Comparison of ENCODE assay signal across 14 cellular contexts in the genomic region with DNA sequence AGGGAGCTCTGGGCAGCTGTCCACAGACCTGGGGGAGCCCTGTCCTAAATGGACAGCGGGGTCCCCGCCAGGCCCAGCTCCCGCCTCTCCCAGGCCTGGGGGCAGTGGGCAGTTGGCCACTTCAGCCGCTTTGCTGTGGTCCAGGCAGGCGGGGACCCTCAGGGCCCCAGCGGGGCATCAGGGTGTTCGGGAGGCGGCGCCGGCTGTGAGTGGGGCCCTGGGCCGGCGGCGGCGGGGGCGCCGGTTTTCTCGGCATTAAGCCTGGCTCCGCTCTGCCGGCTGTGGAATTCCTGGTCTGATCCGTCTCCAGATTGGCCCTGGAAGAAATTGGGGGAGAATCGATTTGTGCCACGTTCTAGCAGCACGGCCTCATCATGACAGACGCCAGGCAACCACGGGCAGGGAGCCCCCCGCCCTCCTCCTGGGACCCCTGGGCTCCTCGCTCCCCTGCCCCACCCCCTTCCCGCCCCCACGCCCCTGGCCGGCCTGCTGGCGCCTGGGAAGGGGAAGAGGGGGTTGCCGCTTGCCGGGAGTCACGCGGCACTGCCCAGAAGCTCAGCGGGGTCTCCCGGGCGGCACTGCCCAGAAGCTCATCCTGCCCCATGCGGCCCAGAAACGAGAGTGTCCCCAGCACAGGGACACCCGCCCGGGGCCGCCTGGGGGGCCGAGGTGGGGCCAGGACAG. TPM values are rescaled to one million over a fixed set of nuclear protein-coding genes. Genes with fewer than 3 reads are reported as not detected.
"Had no signal": no experiment of that assay in that cellular context is flagged by ENCODE, and none has a peak within 500 bp of the region (broad histone marks: within the 10 kb centered on the region; RNA-seq: fewer than 3 reads in every experiment).

No MANE protein-coding gene starts in this region.

- H3K4me3 ChIP-seq: cardiac muscle cell, esophagus muscularis mucosa, neural progenitor cell, ovary, tibial artery, vagina had no signal

- H3K27ac ChIP-seq: cardiac muscle cell, esophagus muscularis mucosa, neural progenitor cell, ovary, tibial artery, vagina, VCaP had no signal

- DNase-seq: activated CD4-positive, alpha-beta T cell treated with anti-CD3 and anti-CD28 coated beads for 1 hour; activated CD4-positive, alpha-beta T cell treated with anti-CD3 and anti-CD28 coated beads, Interleukin-2, amount 50 U/mL, for 48 hours; activated CD8-positive, alpha-beta memory T cell treated with anti-CD3 and anti-CD28 coated beads, Interleukin-2, amount 10 ng/mL, durations not matched to agents 7 days and 5 days; activated effector memory CD4-positive, alpha-beta T cell treated with anti-CD3 and anti-CD28 coated beads, Interleukin-2, amount 50 U/mL, for 16 hours; activated T-cell treated with anti-CD3 and anti-CD28 coated beads, Interleukin-2, amount 50 U/mL, for 24 hours; naive B cell; ovary; T1000; tibial artery had no signal

- H3K36me3 ChIP-seq: cardiac muscle cell, esophagus muscularis mucosa, neural progenitor cell, ovary, tibial artery, vagina had no signal

- H3K9ac ChIP-seq: neural progenitor cell had no signal

- H3K27me3 ChIP-seq: cardiac muscle cell, neural progenitor cell, ovary, vagina had no signal

- H3K4me2 ChIP-seq: neural progenitor cell had no signal

RNA-seq across cellular contexts. Expression of gene SSTR5, which starts 28.6 kb away (rescaled TPM):
- polyA plus RNA-seq: cardiac muscle cell, ovary had no signal

RNA-seq across cellular contexts. Expression of gene C1QTNF8, which starts 52.1 kb away (rescaled TPM):
- polyA plus RNA-seq: cardiac muscle cell, ovary had no signal
